Comparison of ENCODE assay signal across 8 cellular contexts in the genomic region with DNA sequence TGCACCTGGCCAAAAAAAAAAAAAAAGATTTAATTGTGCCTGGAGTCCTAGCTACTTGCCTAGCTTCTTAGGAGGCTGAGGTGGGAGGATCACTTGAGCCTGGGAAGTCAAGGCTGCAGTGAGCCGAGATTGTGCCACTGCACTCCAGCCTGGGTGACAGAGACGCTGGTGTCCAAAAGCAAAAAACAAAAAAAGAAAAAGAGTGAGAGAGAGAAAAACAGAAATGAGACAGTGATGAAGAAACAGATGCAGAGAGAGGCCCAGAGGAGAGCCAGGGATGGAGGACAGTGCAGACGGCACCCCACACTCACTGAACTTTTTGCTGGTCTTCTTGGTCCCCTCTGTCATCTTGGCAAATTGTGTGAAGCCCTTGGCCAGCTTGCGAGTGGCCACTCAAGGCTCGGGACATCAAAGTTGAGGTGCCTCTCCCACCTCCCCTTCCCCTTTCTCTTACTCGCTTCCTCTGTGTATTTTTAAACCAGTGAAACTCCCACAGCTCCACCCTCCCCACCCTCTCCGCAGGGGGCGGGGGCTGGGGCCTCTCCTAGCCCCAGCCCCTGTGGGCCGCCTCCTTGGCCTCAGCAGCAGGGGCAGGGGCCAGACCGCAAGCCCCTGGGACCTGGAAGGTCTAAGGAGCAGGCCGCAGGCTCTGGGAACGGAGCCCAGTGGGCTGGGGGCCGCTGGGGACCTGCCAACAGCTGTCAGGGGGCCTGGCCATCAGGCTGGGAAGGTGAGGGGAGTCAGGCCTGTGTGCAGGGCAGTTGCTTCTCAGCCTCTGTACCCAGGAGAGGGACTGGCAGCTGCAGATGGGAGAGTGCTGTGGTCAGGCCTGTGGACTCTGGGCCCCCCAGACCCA. TPM values are rescaled to one million over a fixed set of nuclear protein-coding genes. Genes with fewer than 3 reads are reported as not detected.
A peak's percentile ranks its signal among the peaks of the same experiment; 100 is the strongest.
DNase-seq lines count a peak whose midpoint lies in the region; ATAC-seq and TF ChIP-seq lines count a peak whose summit lies in the region.

SH2D3C (minus strand) TSS at position 387 of the 856 bp plus-strand sequence; CDS start at position 348, 39 bp downstream.

- TF ChIP-seq CTCF in activated CD8-positive, alpha-beta T cell treated with anti-CD3 and anti-CD28 coated beads for 36 hours (IDR thresholded peaks at IDR 0.05) = no peak
- TF ChIP-seq CTCF in heart right ventricle (IDR thresholded peaks at IDR 0.05) (no peak), HFFc6 (IDR thresholded peaks at IDR 0.05) (no peak)

- peaks cover 26% of the 10 kb centered on the region for H3K36me3 Mint-ChIP-seq in activated CD8-positive, alpha-beta T cell treated with anti-CD3 and anti-CD28 coated beads for 36 hours (ENCODE audit: low read depth)
- H3K36me3 Mint-ChIP-seq in HFFc6 (ENCODE audit: low read depth) = no peaks in the 10 kb centered on the region

- CTCF ChIA-PET in activated CD8-positive, alpha-beta T cell treated with anti-CD3 and anti-CD28 coated beads for 36 hours (lab: Charles Lee) = interaction anchor here (2.4 to 10.7 kb wide), 2 partner anchors 10 to 44 kb away, joined by 8 to 144 read pairs; partner anchors contain the start of gene TOR2A

- H3K27ac ChIP-seq in heart right ventricle = peak within 1 kb of the TSS; percentile 50 to 98 (median 78)

- H3K27me3 ChIP-seq in heart right ventricle = no peaks in the 10 kb centered on the region

- POLR2A ChIA-PET in activated CD8-positive, alpha-beta T cell treated with anti-CD3 and anti-CD28 coated beads for 36 hours (lab: Charles Lee) = interaction anchor here (0.5 to 3.7 kb wide), 12 partner anchors 9 to 328 kb away, joined by 3 to 35 read pairs (median 6); partner anchors contain the start of genes DPM2, LRSAM1, RPL12 and ST6GALNAC4

- H3K27me3 Mint-ChIP-seq in activated CD8-positive, alpha-beta T cell treated with anti-CD3 and anti-CD28 coated beads for 36 hours = no peaks in the 10 kb centered on the region
- peaks cover 19% of the 10 kb centered on the region for H3K27me3 Mint-ChIP-seq in HFFc6 (ENCODE audit: insufficient read depth)

- WGBS in heart right ventricle, 2 donors = 36 to 42% methylated on average over 13 of the region's 13 CpGs

- H3K4me3 Mint-ChIP-seq in activated CD8-positive, alpha-beta T cell treated with anti-CD3 and anti-CD28 coated beads for 36 hours = peak within 1 kb of the TSS; percentile 99
- no peak within 1 kb of the TSS for H3K4me3 Mint-ChIP-seq in HFFc6

- H3K4me1 Mint-ChIP-seq in activated CD8-positive, alpha-beta T cell treated with anti-CD3 and anti-CD28 coated beads for 36 hours (ENCODE audit: low read depth) = peaks cover 45% of the 10 kb centered on the region
- no peaks in the 10 kb centered on the region for H3K4me1 Mint-ChIP-seq in HFFc6 (ENCODE audit: low read depth)

- no peaks in the 10 kb centered on the region for H3K9me3 Mint-ChIP-seq in activated CD8-positive, alpha-beta T cell treated with anti-CD3 and anti-CD28 coated beads for 36 hours
- no peaks in the 10 kb centered on the region for H3K9me3 Mint-ChIP-seq in HFFc6

- H3K27ac Mint-ChIP-seq in activated CD8-positive, alpha-beta T cell treated with anti-CD3 and anti-CD28 coated beads for 36 hours = peak within 1 kb of the TSS; percentile 99
- H3K27ac Mint-ChIP-seq in HFFc6 = no peak within 1 kb of the TSS

- ATAC-seq in GM19025 (IDR thresholded peaks at IDR 0.05; ENCODE audit: low read depth, unreplicated experiment) (peak; percentile 26), HG03439 (IDR thresholded peaks at IDR 0.05; ENCODE audit: unreplicated experiment) (peak; percentile 28), heart right ventricle (peak; percentile 63 to 83 (median 78))
- ATAC-seq in activated CD8-positive, alpha-beta T cell treated with anti-CD3 and anti-CD28 coated beads for 36 hours = peak; percentile 22

- peaks cover 3 to 73% (median 30%) of the 10 kb centered on the region in 9 donors for H3K4me1 ChIP-seq in heart right ventricle

- intact Hi-C loops in activated CD8-positive, alpha-beta T cell treated with anti-CD3 and anti-CD28 coated beads for 36 hours (cut with micrococcal nuclease) = no loop called here
- intact Hi-C loops in heart right ventricle (cut with DNase I) = no loop called here

- H3K36me3 ChIP-seq in heart right ventricle = peaks cover 0 to 12% (median 0%) of the 10 kb centered on the region in 9 donors

- DNase-seq in activated CD8-positive, alpha-beta T cell treated with anti-CD3 and anti-CD28 coated beads for 36 hours = peak; percentile 69
- peak; percentile 71 to 77 for DNase-seq in heart right ventricle
- DNase-seq in stimulated activated CD8-positive, alpha-beta memory T cell treated with anti-CD3 and anti-CD28 coated beads, Interleukin-4, amount 100 ng/mL, for 48 hours = peak; percentile 71
- DNase-seq in NCI-H2081 (lab: John Stamatoyannopoulos, UW) = no peak
- DNase-seq in HFFc6 = no peak
- DNase-seq in NCI-H146 (lab: John Stamatoyannopoulos, UW) = no peak

- peak within 1 kb of the TSS; percentile 3 to 57 (median 40) for H3K4me3 ChIP-seq in heart right ventricle

- H3K9me3 ChIP-seq in heart right ventricle = no peaks in the 10 kb centered on the region

RNA-seq across cellular contexts. Expression of gene SH2D3C, which starts in this region (rescaled TPM):
- total RNA-seq in activated CD8-positive, alpha-beta T cell treated with anti-CD3 and anti-CD28 coated beads for 36 hours = 10 to 100 TPM; 29.9 to 30.3 TPM
- 10 to 100 TPM; 10.9 to 26.0 (median 17.7) TPM for total RNA-seq in heart right ventricle
- polyA plus RNA-seq in heart right ventricle = 10 to 100 TPM; 30.1 to 36.7 TPM
- total RNA-seq in HFFc6 (2021; fragmentation: NEBNext Ultra II Directional; extraction: Animal tissue kit (Norgen Biotek cat#: 25700)) = not detected

Comparison
In these comparisons a context has a peak if more than half of its experiments do, and no peak if none do; other contexts are left out.
1. RNA of gene SH2D3C (total RNA-seq): 29.9 to 30.3 TPM in activated CD8-positive, alpha-beta T cell treated with anti-CD3 and anti-CD28 coated beads for 36 hours and 10.9 to 26.0 TPM in heart right ventricle; not detected in HFFc6; every median in the first group is over 10 times any median in the second.
2. ATAC-seq: peak in every context shown above with its lines; median percentile 78 in heart right ventricle; 28 in HG03439; 26 in GM19025; 22 in activated CD8-positive, alpha-beta T cell treated with anti-CD3 and anti-CD28 coated beads for 36 hours.
3. DNase-seq: peak in activated CD8-positive, alpha-beta T cell treated with anti-CD3 and anti-CD28 coated beads for 36 hours (single experiment), heart right ventricle (2 of 2) and stimulated activated CD8-positive, alpha-beta memory T cell treated with anti-CD3 and anti-CD28 coated beads, Interleukin-4, amount 100 ng/mL, for 48 hours (single experiment); none in NCI-H2081 (0 of 2), HFFc6 (single experiment) and NCI-H146 (single experiment).